15 cellular contexts compared by ENCODE assay signal in the genomic region with DNA sequence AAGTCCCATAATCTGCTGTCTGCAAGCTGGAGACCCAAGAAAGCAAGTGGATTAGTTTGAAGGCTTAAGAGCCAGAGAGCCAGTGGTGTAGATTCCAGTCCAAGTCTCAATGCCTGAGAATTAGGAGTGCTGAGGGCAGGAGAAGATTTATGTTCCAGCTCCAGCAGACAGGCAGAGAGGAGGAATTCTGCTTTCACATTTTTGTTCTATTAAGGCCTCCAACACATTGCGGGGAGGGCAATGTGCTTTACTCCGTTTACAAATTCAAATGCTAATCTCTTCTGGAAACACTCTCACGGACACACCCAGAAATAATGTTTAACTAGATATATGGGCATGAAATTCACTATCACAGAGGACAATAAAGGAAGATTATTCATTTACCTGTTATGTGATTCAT.
"Had no signal": no experiment of that assay in that cellular context is flagged by ENCODE, and none has a peak within 500 bp of the region (broad histone marks: within the 10 kb centered on the region; RNA-seq: fewer than 3 reads in every experiment).

No MANE protein-coding gene starts in this region.

- H3K27me3 ChIP-seq: sigmoid colon, upper lobe of right lung had no signal

- H3K9me3 ChIP-seq: prostate gland, upper lobe of right lung had no signal

- H3K4me3 Mint-ChIP-seq: activated CD4-positive, alpha-beta T cell treated with anti-CD3 and anti-CD28 coated beads, Interleukin-2, amount 10 ng/mL, durations not matched to agents 24 days and 14 days; activated naive CD8-positive, alpha-beta T cell treated with anti-CD3 and anti-CD28 coated beads, Interleukin-2, amount 50 U/mL, for 24 hours; activated T-helper 1 cell treated with anti-CD3 and anti-CD28 coated beads, Interleukin-12 subunit alpha, Interleukin-12 subunit beta, Interleukin-2, Interleukin-4 antibody, amounts not matched to agents 30 ng/mL and 10 ng/mL and 1 ng/mL, durations not matched to agents 14 hours and 24 hours and 36 hours; natural killer cell treated with Interleukin-12 subunit alpha and Interleukin-12 subunit beta and Interleukin-15 and Interleukin-18, amount 100 ng/mL, for 72 hours; stimulated activated naive CD8-positive, alpha-beta T cell treated with anti-CD3 and anti-CD28 coated beads, Interleukin-15, Interleukin-2, amounts not matched to agents 100 ng/mL and 50 ng/mL, for 24 hours; T-cell had no signal

- H3K27me3 Mint-ChIP-seq: activated CD4-positive, alpha-beta T cell treated with anti-CD3 and anti-CD28 coated beads, Interleukin-2, amount 10 ng/mL, durations not matched to agents 24 days and 14 days; activated naive CD8-positive, alpha-beta T cell treated with anti-CD3 and anti-CD28 coated beads, Interleukin-2, amount 50 U/mL, for 24 hours; natural killer cell treated with Interleukin-12 subunit alpha and Interleukin-12 subunit beta and Interleukin-15 and Interleukin-18, amount 100 ng/mL, for 72 hours; stimulated activated naive CD8-positive, alpha-beta T cell treated with anti-CD3 and anti-CD28 coated beads, Interleukin-15, Interleukin-2, amounts not matched to agents 100 ng/mL and 50 ng/mL, for 24 hours; T-cell had no signal

- H3K4me1 Mint-ChIP-seq: activated CD4-positive, alpha-beta T cell treated with anti-CD3 and anti-CD28 coated beads, Interleukin-2, amount 10 ng/mL, durations not matched to agents 24 days and 14 days had no signal

- H3K4me1 ChIP-seq: prostate gland, sigmoid colon, upper lobe of right lung had no signal

- DNase-seq: activated CD4-positive, alpha-beta T cell treated with anti-CD3 and anti-CD28 coated beads, Interleukin-2, amount 10 ng/mL, durations not matched to agents 24 days and 14 days; activated naive CD4-positive, alpha-beta T cell; activated naive CD8-positive, alpha-beta T cell treated with anti-CD3 and anti-CD28 coated beads, Interleukin-2, amount 50 U/mL, for 24 hours; effector CD4-positive, alpha-beta T cell; hippocampal formation; sigmoid colon; stimulated activated CD4-positive, alpha-beta T cell treated with anti-CD3 and anti-CD28 coated beads, Interleukin-12 subunit alpha, Interleukin-12 subunit beta, amount 100 ng/mL, for 4 hours; stimulated activated CD4-positive, alpha-beta T cell treated with anti-CD3 and anti-CD28 coated beads, Interleukin-2, amount 100 ng/mL, for 48 hours; T-cell; T1000; upper lobe of right lung had no signal

- H3K27ac ChIP-seq: prostate gland, sigmoid colon, upper lobe of right lung had no signal

- H3K36me3 ChIP-seq: prostate gland, sigmoid colon, upper lobe of right lung had no signal

- H3K4me3 ChIP-seq: prostate gland, sigmoid colon, upper lobe of right lung had no signal

- H3K27ac Mint-ChIP-seq: activated CD4-positive, alpha-beta T cell treated with anti-CD3 and anti-CD28 coated beads, Interleukin-2, amount 10 ng/mL, durations not matched to agents 24 days and 14 days; activated naive CD8-positive, alpha-beta T cell treated with anti-CD3 and anti-CD28 coated beads, Interleukin-2, amount 50 U/mL, for 24 hours; activated T-helper 1 cell treated with anti-CD3 and anti-CD28 coated beads, Interleukin-12 subunit alpha, Interleukin-12 subunit beta, Interleukin-2, Interleukin-4 antibody, amounts not matched to agents 30 ng/mL and 10 ng/mL and 1 ng/mL, durations not matched to agents 14 hours and 24 hours and 36 hours; natural killer cell treated with Interleukin-12 subunit alpha and Interleukin-12 subunit beta and Interleukin-15 and Interleukin-18, amount 100 ng/mL, for 72 hours; stimulated activated naive CD8-positive, alpha-beta T cell treated with anti-CD3 and anti-CD28 coated beads, Interleukin-15, Interleukin-2, amounts not matched to agents 100 ng/mL and 50 ng/mL, for 24 hours; T-cell had no signal
